In genomic region chr7:121689749-121690148, GRCh38 we compare ENCODE assay signal across 21 cellular contexts.
DNase-seq lines count a peak whose midpoint lies in the region; ATAC-seq and TF ChIP-seq lines count a peak whose summit lies in the region.
"Had no signal": no experiment of that assay in that cellular context is flagged by ENCODE, and none has a peak within 500 bp of the region (broad histone marks: within the 10 kb centered on the region; RNA-seq: fewer than 3 reads in every experiment).

No MANE protein-coding gene starts in this region.

- DNase-seq in adipocyte (ENCODE audit: low read depth) (peak; percentile 1), fibroblast of the aortic adventitia (ENCODE audit: low read depth) (peak; percentile 1), NCI-H2171 treated with DMSO at 0.1 percent for 48 hours (lab: John Stamatoyannopoulos, UW) (no peak), NOMO-1 treated with DMSO at 0.1 percent for 48 hours (lab: John Stamatoyannopoulos, UW; ENCODE audit: unreplicated experiment) (no peak)
- no peak for DNase-seq in naive thymus-derived CD8-positive, alpha-beta T cell
- no peak for DNase-seq in natural killer cell treated with Interleukin-12 subunit alpha and Interleukin-12 subunit beta and Interleukin-15 and Interleukin-18, amount 100 ng/mL, for 72 hours (ENCODE audit: low spot score)
- DNase-seq: ACHN; BE2C; C1 segment of cervical spinal cord; CD4-positive, CD25-positive, alpha-beta regulatory T cell; CD8-positive, alpha-beta memory T cell; COR-L47; DMS 273 treated with DMSO at 0.1 percent for 48 hours; DMS53; DND-41; EL; GM23248; HCEC 1CT; IMR-90 had no signal

- H3K27me3 Mint-ChIP-seq in naive thymus-derived CD8-positive, alpha-beta T cell, result no peaks in the 10 kb centered on the region
- no peaks in the 10 kb centered on the region for H3K27me3 Mint-ChIP-seq in natural killer cell treated with Interleukin-12 subunit alpha and Interleukin-12 subunit beta and Interleukin-15 and Interleukin-18, amount 100 ng/mL, for 72 hours
- H3K27me3 Mint-ChIP-seq: CD4-positive, CD25-positive, alpha-beta regulatory T cell; CD8-positive, alpha-beta memory T cell had no signal

- H3K27ac ChIP-seq in HEK293 (ENCODE audit: extremely low read depth, low read depth, low read length), result no peak overlapping the region
- H3K27ac ChIP-seq: GM23248 had no signal

- H3K36me3 ChIP-seq in HEK293 (ENCODE audit: control insufficient read depth in 2 of 2, insufficient read depth in 1 of 2, low read length in 2 of 2) (no peaks in the 10 kb centered on the region), adipocyte (ENCODE audit: control insufficient read depth, insufficient read depth, low read length, severe bottlenecking) (no peaks in the 10 kb centered on the region)
- H3K36me3 ChIP-seq: BE2C had no signal

- ATAC-seq in naive thymus-derived CD8-positive, alpha-beta T cell, result no peak
- ATAC-seq in natural killer cell treated with Interleukin-12 subunit alpha and Interleukin-12 subunit beta and Interleukin-15 and Interleukin-18, amount 100 ng/mL, for 72 hours, result no peak
- ATAC-seq: GM12878 had no signal

- H3K4me3 ChIP-seq in HEK293 (ENCODE audit: low read depth, low read length), result no peak overlapping the region
- no peak overlapping the region for H3K4me3 ChIP-seq in adipocyte (ENCODE audit: low read length)
- no peak overlapping the region for H3K4me3 ChIP-seq in fibroblast of the aortic adventitia (ENCODE audit: low read depth, low read length)
- H3K4me3 ChIP-seq: GM12878, GM23248 had no signal

- CTCF ChIA-PET in HEK293 (lab: Yijun Ruan, JAX), result no interaction called here

- H3K27ac Mint-ChIP-seq in naive thymus-derived CD8-positive, alpha-beta T cell, result no peak overlapping the region
- H3K27ac Mint-ChIP-seq in natural killer cell treated with Interleukin-12 subunit alpha and Interleukin-12 subunit beta and Interleukin-15 and Interleukin-18, amount 100 ng/mL, for 72 hours, result no peak overlapping the region
- H3K27ac Mint-ChIP-seq: CD4-positive, CD25-positive, alpha-beta regulatory T cell; CD8-positive, alpha-beta memory T cell had no signal

- no peak overlapping the region for H3K4me3 Mint-ChIP-seq in naive thymus-derived CD8-positive, alpha-beta T cell
- H3K4me3 Mint-ChIP-seq in natural killer cell treated with Interleukin-12 subunit alpha and Interleukin-12 subunit beta and Interleukin-15 and Interleukin-18, amount 100 ng/mL, for 72 hours, result no peak overlapping the region
- H3K4me3 Mint-ChIP-seq: CD4-positive, CD25-positive, alpha-beta regulatory T cell; CD8-positive, alpha-beta memory T cell had no signal

- H3K4me1 ChIP-seq in HEK293 (ENCODE audit: control insufficient read depth, insufficient read depth, low read length) (no peaks in the 10 kb centered on the region), adipocyte (ENCODE audit: control insufficient read depth, insufficient read depth, low read length) (no peaks in the 10 kb centered on the region)
- H3K4me1 ChIP-seq: BE2C had no signal

- no peak overlapping the region for H3K9ac ChIP-seq in adipocyte (ENCODE audit: low read length)
- H3K9ac ChIP-seq: GM23248 had no signal

- POLR2A ChIA-PET in HEK293 (lab: Yijun Ruan, JAX), result no interaction called here
- POLR2A ChIA-PET in naive thymus-derived CD8-positive, alpha-beta T cell (lab: Charles Lee), result no interaction called here

- H3K36me3 Mint-ChIP-seq in naive thymus-derived CD8-positive, alpha-beta T cell, result no peaks in the 10 kb centered on the region
- no peaks in the 10 kb centered on the region for H3K36me3 Mint-ChIP-seq in natural killer cell treated with Interleukin-12 subunit alpha and Interleukin-12 subunit beta and Interleukin-15 and Interleukin-18, amount 100 ng/mL, for 72 hours
- H3K36me3 Mint-ChIP-seq: CD4-positive, CD25-positive, alpha-beta regulatory T cell; CD8-positive, alpha-beta memory T cell had no signal

- H3K4me1 Mint-ChIP-seq in naive thymus-derived CD8-positive, alpha-beta T cell, result no peaks in the 10 kb centered on the region
- H3K4me1 Mint-ChIP-seq in natural killer cell treated with Interleukin-12 subunit alpha and Interleukin-12 subunit beta and Interleukin-15 and Interleukin-18, amount 100 ng/mL, for 72 hours (ENCODE audit: low read depth in 2 of 2), result no peaks in the 10 kb centered on the region
- H3K4me1 Mint-ChIP-seq: CD4-positive, CD25-positive, alpha-beta regulatory T cell; CD8-positive, alpha-beta memory T cell had no signal

- peaks cover 0 to 10% (median 3%) of the 10 kb centered on the region in 9 donors for H3K9me3 Mint-ChIP-seq in naive thymus-derived CD8-positive, alpha-beta T cell
- H3K9me3 Mint-ChIP-seq in natural killer cell treated with Interleukin-12 subunit alpha and Interleukin-12 subunit beta and Interleukin-15 and Interleukin-18, amount 100 ng/mL, for 72 hours, result peaks cover 7% of the 10 kb centered on the region

- H3K27me3 ChIP-seq in adipocyte (replicated peaks; ENCODE audit: control insufficient read depth, insufficient read depth, low read length), result no peaks in the 10 kb centered on the region
- H3K27me3 ChIP-seq: BE2C had no signal

- TF ChIP-seq CTCF in HEK293 (tag by site-specific recombination; IDR thresholded peaks at IDR 0.05) (no peak), fibroblast of the aortic adventitia (IDR thresholded peaks at IDR 0.05; ENCODE audit: insufficient read depth, low read length) (no peak)

- H3K9me3 ChIP-seq in HEK293 (ENCODE audit: control insufficient read depth, insufficient read depth, low read depth, low read length), result no peaks in the 10 kb centered on the region
- no peaks in the 10 kb centered on the region for H3K9me3 ChIP-seq in adipocyte (ENCODE audit: control insufficient read depth, low read length)
- H3K9me3 ChIP-seq: BE2C had no signal

TF ChIP-seq in HEK293, 187 proteins besides CTCF, POLR2A, EP300 and RAD21:
- TF ChIP-seq SCRT1 (tag by site-specific recombination; IDR thresholded peaks at IDR 0.05; ENCODE audit: borderline replicate concordance), result no peak
- TF ChIP-seq, protein P1, sequence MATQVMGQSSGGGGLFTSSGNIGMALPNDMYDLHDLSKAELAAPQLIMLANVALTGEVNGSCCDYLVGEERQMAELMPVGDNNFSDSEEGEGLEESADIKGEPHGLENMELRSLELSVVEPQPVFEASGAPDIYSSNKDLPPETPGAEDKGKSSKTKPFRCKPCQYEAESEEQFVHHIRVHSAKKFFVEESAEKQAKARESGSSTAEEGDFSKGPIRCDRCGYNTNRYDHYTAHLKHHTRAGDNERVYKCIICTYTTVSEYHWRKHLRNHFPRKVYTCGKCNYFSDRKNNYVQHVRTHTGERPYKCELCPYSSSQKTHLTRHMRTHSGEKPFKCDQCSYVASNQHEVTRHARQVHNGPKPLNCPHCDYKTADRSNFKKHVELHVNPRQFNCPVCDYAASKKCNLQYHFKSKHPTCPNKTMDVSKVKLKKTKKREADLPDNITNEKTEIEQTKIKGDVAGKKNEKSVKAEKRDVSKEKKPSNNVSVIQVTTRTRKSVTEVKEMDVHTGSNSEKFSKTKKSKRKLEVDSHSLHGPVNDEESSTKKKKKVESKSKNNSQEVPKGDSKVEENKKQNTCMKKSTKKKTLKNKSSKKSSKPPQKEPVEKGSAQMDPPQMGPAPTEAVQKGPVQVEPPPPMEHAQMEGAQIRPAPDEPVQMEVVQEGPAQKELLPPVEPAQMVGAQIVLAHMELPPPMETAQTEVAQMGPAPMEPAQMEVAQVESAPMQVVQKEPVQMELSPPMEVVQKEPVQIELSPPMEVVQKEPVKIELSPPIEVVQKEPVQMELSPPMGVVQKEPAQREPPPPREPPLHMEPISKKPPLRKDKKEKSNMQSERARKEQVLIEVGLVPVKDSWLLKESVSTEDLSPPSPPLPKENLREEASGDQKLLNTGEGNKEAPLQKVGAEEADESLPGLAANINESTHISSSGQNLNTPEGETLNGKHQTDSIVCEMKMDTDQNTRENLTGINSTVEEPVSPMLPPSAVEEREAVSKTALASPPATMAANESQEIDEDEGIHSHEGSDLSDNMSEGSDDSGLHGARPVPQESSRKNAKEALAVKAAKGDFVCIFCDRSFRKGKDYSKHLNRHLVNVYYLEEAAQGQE (tag by site-specific recombination; IDR thresholded peaks at IDR 0.05), result peak; percentile 85
TF ChIP-seq in HEK293: peak in this region for 1.

Comparison
In these comparisons a context has a peak if more than half of its experiments do, and no peak if none do; other contexts are left out.
1. DNase-seq: peak in adipocyte (single experiment) and fibroblast of the aortic adventitia (single experiment); none in NCI-H2171 treated with DMSO at 0.1 percent for 48 hours (single experiment), NOMO-1 treated with DMSO at 0.1 percent for 48 hours (single experiment), naive thymus-derived CD8-positive, alpha-beta T cell (0 of 10) and natural killer cell treated with Interleukin-12 subunit alpha and Interleukin-12 subunit beta and Interleukin-15 and Interleukin-18, amount 100 ng/mL, for 72 hours (single experiment).